In the genomic region with DNA sequence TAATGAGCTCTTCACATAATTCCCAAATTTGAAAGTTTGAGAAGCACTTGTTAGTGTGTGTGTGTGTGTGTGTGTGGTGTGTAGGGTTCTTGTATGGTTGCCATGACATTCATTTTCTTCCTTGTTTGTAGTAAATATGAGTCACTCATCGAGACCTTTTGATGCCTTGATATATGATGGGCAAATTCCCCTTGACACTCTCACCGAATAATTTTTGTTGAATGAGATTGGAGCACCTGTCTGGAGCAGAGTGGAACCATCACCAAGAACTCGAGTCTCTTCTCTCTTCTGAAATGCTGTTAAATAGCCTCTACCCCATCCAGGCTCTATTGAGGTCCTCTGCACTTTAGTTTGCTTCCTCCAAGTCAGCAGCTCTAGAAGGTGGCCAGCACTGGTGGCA, we compare ENCODE assay signal across 20 cellular contexts. TPM values are rescaled to one million over a fixed set of nuclear protein-coding genes. Genes with fewer than 3 reads are reported as not detected.
DNase-seq lines count a peak whose midpoint lies in the region; ATAC-seq lines count a peak whose summit lies in the region.
"Had no signal": no experiment of that assay in that cellular context is flagged by ENCODE, and none has a peak within 500 bp of the region (broad histone marks: within the 10 kb centered on the region; RNA-seq: fewer than 3 reads in every experiment).

No MANE protein-coding gene starts in this region.

- no peak overlapping the region for H3K4me3 Mint-ChIP-seq in activated CD4-positive, alpha-beta T cell treated with anti-CD3 and anti-CD28 coated beads for 36 hours
- no peak overlapping the region for H3K4me3 Mint-ChIP-seq in activated naive CD4-positive, alpha-beta T cell treated with anti-CD3 and anti-CD28 coated beads, Interleukin-2, amount 50 U/mL, for 24 hours
- H3K4me3 Mint-ChIP-seq in activated naive CD4-positive, alpha-beta T cell treated with anti-CD3 and anti-CD28 coated beads for 36 hours = no peak overlapping the region
- H3K4me3 Mint-ChIP-seq in activated T-helper 17 cell treated with anti-CD3 and anti-CD28 coated beads, Interleukin-2, amount 50 U/mL, for 72 hours = no peak overlapping the region
- H3K4me3 Mint-ChIP-seq: CD14-positive monocyte; CD4-positive, alpha-beta T cell; CD8-positive, alpha-beta memory T cell; HFFc6 had no signal

- no peaks in the 10 kb centered on the region for H3K27me3 Mint-ChIP-seq in activated CD4-positive, alpha-beta T cell treated with anti-CD3 and anti-CD28 coated beads for 36 hours
- no peaks in the 10 kb centered on the region for H3K27me3 Mint-ChIP-seq in activated naive CD4-positive, alpha-beta T cell treated with anti-CD3 and anti-CD28 coated beads, Interleukin-2, amount 50 U/mL, for 24 hours
- no peaks in the 10 kb centered on the region for H3K27me3 Mint-ChIP-seq in activated naive CD4-positive, alpha-beta T cell treated with anti-CD3 and anti-CD28 coated beads for 36 hours (ENCODE audit: low read depth)
- H3K27me3 Mint-ChIP-seq in activated T-helper 17 cell treated with anti-CD3 and anti-CD28 coated beads, Interleukin-2, amount 50 U/mL, for 72 hours = no peaks in the 10 kb centered on the region
- H3K27me3 Mint-ChIP-seq: CD4-positive, alpha-beta T cell had no signal

- intact Hi-C loops in activated CD4-positive, alpha-beta T cell treated with anti-CD3 and anti-CD28 coated beads for 36 hours (cut with DNase I, micrococcal nuclease) = loop anchor here in 1 of 2 experiments (10.0 kb wide), 1 partner anchor 543 kb away; no protein-coding TSS in a partner anchor
- intact Hi-C loops in activated naive CD4-positive, alpha-beta T cell treated with anti-CD3 and anti-CD28 coated beads for 36 hours (cut with micrococcal nuclease) = loop anchor here (5.0 kb wide), 1 partner anchor 266 kb away; no protein-coding TSS in a partner anchor

- no peak overlapping the region for H3K27ac Mint-ChIP-seq in activated CD4-positive, alpha-beta T cell treated with anti-CD3 and anti-CD28 coated beads for 36 hours
- H3K27ac Mint-ChIP-seq in activated naive CD4-positive, alpha-beta T cell treated with anti-CD3 and anti-CD28 coated beads, Interleukin-2, amount 50 U/mL, for 24 hours = peak overlapping the region; percentile 25
- H3K27ac Mint-ChIP-seq in activated naive CD4-positive, alpha-beta T cell treated with anti-CD3 and anti-CD28 coated beads for 36 hours = no peak overlapping the region
- H3K27ac Mint-ChIP-seq in activated T-helper 17 cell treated with anti-CD3 and anti-CD28 coated beads, Interleukin-2, amount 50 U/mL, for 72 hours = no peak overlapping the region
- H3K27ac Mint-ChIP-seq: CD4-positive, alpha-beta T cell; CD8-positive, alpha-beta memory T cell; HFFc6 had no signal

- no peaks in the 10 kb centered on the region for H3K9me3 Mint-ChIP-seq in activated CD4-positive, alpha-beta T cell treated with anti-CD3 and anti-CD28 coated beads for 36 hours (ENCODE audit: low read depth)
- H3K9me3 Mint-ChIP-seq in activated naive CD4-positive, alpha-beta T cell treated with anti-CD3 and anti-CD28 coated beads, Interleukin-2, amount 50 U/mL, for 24 hours = no peaks in the 10 kb centered on the region
- no peaks in the 10 kb centered on the region for H3K9me3 Mint-ChIP-seq in activated naive CD4-positive, alpha-beta T cell treated with anti-CD3 and anti-CD28 coated beads for 36 hours
- H3K9me3 Mint-ChIP-seq in activated T-helper 17 cell treated with anti-CD3 and anti-CD28 coated beads, Interleukin-2, amount 50 U/mL, for 72 hours = no peaks in the 10 kb centered on the region
- H3K9me3 Mint-ChIP-seq: CD4-positive, alpha-beta T cell; CD8-positive, alpha-beta memory T cell; HFFc6 had no signal

- POLR2A ChIA-PET in activated CD4-positive, alpha-beta T cell treated with anti-CD3 and anti-CD28 coated beads for 36 hours (lab: Charles Lee) = interaction anchor here (1.1 kb wide), 1 partner anchor 29 kb away, joined by 3 read pairs; no protein-coding TSS in a partner anchor

- no peak for DNase-seq in activated CD4-positive, alpha-beta T cell treated with anti-CD3 and anti-CD28 coated beads for 36 hours
- no peak for DNase-seq in activated CD4-positive, alpha-beta T cell treated with anti-CD3 and anti-CD28 coated beads, Interleukin-2, amount 50 U/mL, for 4 hours
- no peak for DNase-seq in activated naive CD4-positive, alpha-beta T cell treated with anti-CD3 and anti-CD28 coated beads for 36 hours
- DNase-seq in stimulated activated naive CD8-positive, alpha-beta T cell treated with anti-CD3 and anti-CD28 coated beads, Interleukin-15, Interleukin-2, amounts not matched to agents 100 U/mL and 50 U/mL, for 24 hours = no peak
- no peak for DNase-seq in LoVo (ENCODE audit: low spot score)
- DNase-seq: 8988T; ACHN; AML-193; BE2C; CD4-positive, alpha-beta T cell; CD8-positive, alpha-beta memory T cell; DMS 273 treated with DMSO at 0.1 percent for 48 hours; DND-41; GOT3; HFFc6 had no signal

- CTCF ChIA-PET in activated CD4-positive, alpha-beta T cell treated with anti-CD3 and anti-CD28 coated beads for 36 hours (lab: Charles Lee) = interaction anchor here (0.6 to 14.7 kb wide), 5 partner anchors 14 to 549 kb away, joined by 3 to 280 read pairs (median 5); no protein-coding TSS in a partner anchor
- CTCF ChIA-PET in activated naive CD4-positive, alpha-beta T cell treated with anti-CD3 and anti-CD28 coated beads for 36 hours (lab: Charles Lee) = interaction anchor here (2.3 to 5.8 kb wide), 2 partner anchors 137 to 144 kb away, joined by 9 to 85 read pairs; no protein-coding TSS in a partner anchor

- H3K36me3 Mint-ChIP-seq in activated CD4-positive, alpha-beta T cell treated with anti-CD3 and anti-CD28 coated beads for 36 hours (ENCODE audit: low read depth) = no peaks in the 10 kb centered on the region
- H3K36me3 Mint-ChIP-seq in activated naive CD4-positive, alpha-beta T cell treated with anti-CD3 and anti-CD28 coated beads, Interleukin-2, amount 50 U/mL, for 24 hours = no peaks in the 10 kb centered on the region
- H3K36me3 Mint-ChIP-seq in activated naive CD4-positive, alpha-beta T cell treated with anti-CD3 and anti-CD28 coated beads for 36 hours (ENCODE audit: low read depth) = no peaks in the 10 kb centered on the region
- no peaks in the 10 kb centered on the region for H3K36me3 Mint-ChIP-seq in activated T-helper 17 cell treated with anti-CD3 and anti-CD28 coated beads, Interleukin-2, amount 50 U/mL, for 72 hours (ENCODE audit: low read depth)
- H3K36me3 Mint-ChIP-seq: CD14-positive monocyte; CD8-positive, alpha-beta memory T cell had no signal

- peaks cover 30% of the 10 kb centered on the region for H3K4me1 Mint-ChIP-seq in activated CD4-positive, alpha-beta T cell treated with anti-CD3 and anti-CD28 coated beads for 36 hours
- H3K4me1 Mint-ChIP-seq in activated naive CD4-positive, alpha-beta T cell treated with anti-CD3 and anti-CD28 coated beads, Interleukin-2, amount 50 U/mL, for 24 hours = peaks cover 33% of the 10 kb centered on the region
- H3K4me1 Mint-ChIP-seq in activated naive CD4-positive, alpha-beta T cell treated with anti-CD3 and anti-CD28 coated beads for 36 hours (ENCODE audit: low read depth) = peaks cover 26% of the 10 kb centered on the region
- H3K4me1 Mint-ChIP-seq in activated T-helper 17 cell treated with anti-CD3 and anti-CD28 coated beads, Interleukin-2, amount 50 U/mL, for 72 hours = peaks cover 15% of the 10 kb centered on the region

- ATAC-seq in activated CD4-positive, alpha-beta T cell treated with anti-CD3 and anti-CD28 coated beads for 36 hours = peak; percentile 34
- ATAC-seq in activated T-helper 17 cell treated with anti-CD3 and anti-CD28 coated beads, Interleukin-2, amount 50 U/mL, for 72 hours (replicated peaks) = peak; percentile 31
- ATAC-seq in stimulated activated naive CD8-positive, alpha-beta T cell treated with anti-CD3 and anti-CD28 coated beads, Interleukin-15, Interleukin-2, amounts not matched to agents 100 U/mL and 50 U/mL, for 24 hours = peak; percentile 61
- no peak for ATAC-seq in GM18867 (IDR thresholded peaks at IDR 0.05; ENCODE audit: unreplicated experiment)
- ATAC-seq: A549 had no signal

RNA-seq across cellular contexts. Expression of a gene that starts 29.6 kb away (rescaled TPM):
- 10 to 100 TPM; 13.8 to 14.5 TPM for total RNA-seq in activated CD4-positive, alpha-beta T cell treated with anti-CD3 and anti-CD28 coated beads for 36 hours
- total RNA-seq in activated naive CD4-positive, alpha-beta T cell treated with anti-CD3 and anti-CD28 coated beads for 36 hours = 10 to 100 TPM; 13.5 to 14.0 TPM
- total RNA-seq in activated T-helper 17 cell treated with anti-CD3 and anti-CD28 coated beads, Interleukin-2, amount 50 U/mL, for 72 hours = 10 to 100 TPM in 1 of 2 donors, 1 to 10 TPM in 1; 9.5 to 10.6 TPM
- total RNA-seq: HFFc6 had no signal
